In genomic region chr5:172921906-172922305, GRCh38 we compare ENCODE assay signal across 15 cellular contexts. TPM values are rescaled to one million over a fixed set of nuclear protein-coding genes. Genes with fewer than 3 reads are reported as not detected.
DNase-seq lines count a peak whose midpoint lies in the region; ATAC-seq and TF ChIP-seq lines count a peak whose summit lies in the region.
"Had no signal": no experiment of that assay in that cellular context is flagged by ENCODE, and none has a peak within 500 bp of the region (broad histone marks: within the 10 kb centered on the region; RNA-seq: fewer than 3 reads in every experiment).

No MANE protein-coding gene starts in this region.

- H3K4me3 ChIP-seq in Caco-2 (ENCODE audit: low read depth, low read length): no peak overlapping the region
- no peak overlapping the region for H3K4me3 ChIP-seq in osteoblast (ENCODE audit: insufficient read depth, low read length)
- H3K4me3 ChIP-seq: GM23338 had no signal

- H3K4me1 Mint-ChIP-seq in Caco-2 (ENCODE audit: low read depth, unreplicated experiment) (no peaks in the 10 kb centered on the region), Calu3 (ENCODE audit: low read depth, unreplicated experiment) (no peaks in the 10 kb centered on the region)
- H3K4me1 Mint-ChIP-seq: GM23338 had no signal

- no peak overlapping the region for H2AFZ ChIP-seq in osteoblast (ENCODE audit: low read length)
- H2AFZ ChIP-seq: GM23338 had no signal

- DNase-seq in Caco-2: no peak
- DNase-seq in RWPE1 (ENCODE audit: low spot score): no peak
- peak; percentile 70 for DNase-seq in cerebellar cortex (ENCODE audit: low spot score)
- no peak for DNase-seq in osteoblast (ENCODE audit: insufficient read length, low spot score, missing footprints)
- no peak for DNase-seq in stimulated activated CD4-positive, alpha-beta T cell treated with anti-CD3 and anti-CD28 coated beads, Interleukin-15, amount 100 ng/mL, for 24 hours
- no peak for DNase-seq in germinal center (ENCODE audit: low spot score)
- DNase-seq in Calu3: no peak
- DNase-seq: NCI-H1417, NCI-H187, NCI-H345, NCI-H524 treated with DMSO at 0.1 percent for 48 hours had no signal

- H3K27ac Mint-ChIP-seq in Caco-2 (ENCODE audit: unreplicated experiment) (peak overlapping the region; percentile 3), Calu3 (ENCODE audit: unreplicated experiment) (no peak overlapping the region)

- H3K4me2 ChIP-seq in osteoblast (ENCODE audit: insufficient read depth, low read length): no peak overlapping the region
- H3K4me2 ChIP-seq: GM23338, KMS-11 had no signal

- H3K27me3 Mint-ChIP-seq in Caco-2 (ENCODE audit: insufficient read depth, unreplicated experiment): no peaks in the 10 kb centered on the region
- no peaks in the 10 kb centered on the region for H3K27me3 Mint-ChIP-seq in Calu3 (ENCODE audit: unreplicated experiment)

- intact Hi-C loops in Caco-2 (cut with micrococcal nuclease; ENCODE audit: unreplicated experiment) (no loop called here), Calu3 (cut with micrococcal nuclease; ENCODE audit: unreplicated experiment) (no loop called here)

- H3K4me3 Mint-ChIP-seq in Caco-2 (ENCODE audit: unreplicated experiment) (no peak overlapping the region), Calu3 (ENCODE audit: low read depth, unreplicated experiment) (no peak overlapping the region)
- H3K4me3 Mint-ChIP-seq: GM23338 had no signal

- H3K27ac ChIP-seq in RWPE1 (peak overlapping the region; percentile 93), osteoblast (ENCODE audit: low read depth, low read length) (peak overlapping the region; percentile 96)
- H3K27ac ChIP-seq: KMS-11 had no signal

- no peak for ATAC-seq in HG03139 (IDR thresholded peaks at IDR 0.05; ENCODE audit: unreplicated experiment)
- ATAC-seq: GM23338, Panc1 had no signal

- no TSS peak for BruUV-seq in Caco-2 (replicated peaks; lab: Mats Ljungman, UMichigan)
- no TSS peak for BruUV-seq in Calu3 (replicated peaks; lab: Mats Ljungman, UMichigan)

- CTCF ChIA-PET in Caco-2 (lab: Charles Lee): no interaction called here
- CTCF ChIA-PET in RWPE1 (lab: Yijun Ruan, JAX): no interaction called here
- CTCF ChIA-PET in Calu3 (lab: Charles Lee): no interaction called here

- H3K9me3 ChIP-seq in Caco-2 (no peaks in the 10 kb centered on the region), osteoblast (ENCODE audit: low read depth, low read length) (no peaks in the 10 kb centered on the region)

- H3K27me3 ChIP-seq in Caco-2 (replicated peaks; ENCODE audit: control insufficient read depth, insufficient read depth, low read length): no peaks in the 10 kb centered on the region
- no peaks in the 10 kb centered on the region for H3K27me3 ChIP-seq in osteoblast (ENCODE audit: insufficient read depth, low read length)

- no peak for TF ChIP-seq CTCF in Caco-2 (IDR thresholded peaks at IDR 0.05; ENCODE audit: insufficient read depth in 1 of 2, low read depth in 1 of 2, low read length in 1 of 2, severe bottlenecking in 1 of 2, unreplicated experiment in 1 of 2)
- TF ChIP-seq CTCF in RWPE1 (conservative IDR thresholded peaks at IDR 0.05; ENCODE audit: low read depth): no peak
- no peak for TF ChIP-seq CTCF in osteoblast (IDR thresholded peaks at IDR 0.05; ENCODE audit: extremely low read depth, low read depth, low read length)
- no peak for TF ChIP-seq CTCF in Calu3 (IDR thresholded peaks at IDR 0.05; ENCODE audit: unreplicated experiment)

- H3K36me3 Mint-ChIP-seq in Caco-2 (ENCODE audit: insufficient read depth, unreplicated experiment): peaks cover 43% of the 10 kb centered on the region
- H3K36me3 Mint-ChIP-seq in Calu3 (ENCODE audit: insufficient read depth, unreplicated experiment): peaks cover 28% of the 10 kb centered on the region

- no peaks in the 10 kb centered on the region for H3K79me2 ChIP-seq in osteoblast (ENCODE audit: insufficient read depth, low read length)

- H3K36me3 ChIP-seq in Caco-2 (ENCODE audit: control insufficient read depth, insufficient read depth, low read length) (peaks cover 6% of the 10 kb centered on the region), osteoblast (ENCODE audit: insufficient read depth, low read length) (peaks cover 42% of the 10 kb centered on the region)

- H3K9me3 Mint-ChIP-seq in Caco-2 (ENCODE audit: unreplicated experiment) (no peaks in the 10 kb centered on the region), Calu3 (ENCODE audit: low read depth, unreplicated experiment) (no peaks in the 10 kb centered on the region)
- H3K9me3 Mint-ChIP-seq: GM23338 had no signal

- POLR2A ChIA-PET in Caco-2 (lab: Charles Lee): no interaction called here
- POLR2A ChIA-PET in RWPE1 (lab: Yijun Ruan, JAX; ENCODE audit: low non-redundant PET): no interaction called here

- no peaks in the 10 kb centered on the region for H3K4me1 ChIP-seq in Caco-2
- H3K4me1 ChIP-seq in osteoblast (ENCODE audit: insufficient read depth, low read length): peaks cover 10% of the 10 kb centered on the region

- H4K20me1 ChIP-seq in osteoblast (ENCODE audit: insufficient read depth, low read length): no peaks in the 10 kb centered on the region

RNA-seq across cellular contexts. Expression of gene RPL26L1, which starts 37.3 kb away (rescaled TPM):
- total RNA-seq in Caco-2 (2022): 42.1 and 43.8 TPM in 2 replicates
- 40.4 and 43.8 TPM in 2 replicates for total RNA-seq in osteoblast
- 59.4 and 62.7 TPM in 2 replicates for total RNA-seq in Calu3 (2022)
